Comparison of ENCODE assay signal across 8 cellular contexts in genomic region chr7:42931834-42932651, GRCh38. TPM values are rescaled to one million over a fixed set of nuclear protein-coding genes. Genes with fewer than 3 reads are reported as not detected.
A peak's percentile ranks its signal among the peaks of the same experiment; 100 is the strongest.
DNase-seq lines count a peak whose midpoint lies in the region; ATAC-seq and TF ChIP-seq lines count a peak whose summit lies in the region.

Gene MRPL32, plus strand, starts transcription at chr7:42932376. Its CDS starts 11 bp downstream, at chr7:42932387.
Gene PSMA2, minus strand, starts transcription at chr7:42932174. Its CDS starts 16 bp downstream, at chr7:42932158.

- H3K27me3 ChIP-seq in SK-N-SH (ENCODE audit: insufficient read depth) = no peaks in the 10 kb centered on the region

- peaks cover 85% of the 10 kb centered on the region for H3K79me2 ChIP-seq in SK-N-SH (ENCODE audit: insufficient read depth)

- peak within 1 kb of the TSS; percentile 81 for H3K4me2 ChIP-seq in SK-N-SH

- peak within 1 kb of the TSS; percentile 90 for H2AFZ ChIP-seq in SK-N-SH (ENCODE audit: low read depth)

- TF ChIP-seq RAD21 in SK-N-SH (IDR thresholded peaks at IDR 0.05; ENCODE audit: low read length) = no peak

- no peaks in the 10 kb centered on the region for H3K9me2 ChIP-seq in SK-N-SH

- WGBS in SK-N-SH (ENCODE audit: low lambda C conversion rate) = under 1% methylated on average over 53 of the region's 56 CpGs

- CTCF ChIA-PET in SK-N-SH (lab: Yijun Ruan, JAX) = interaction anchor here (0.7 to 7.8 kb wide), 15 partner anchors 9 to 989 kb away, joined by 3 to 81 read pairs (median 3); partner anchors contain the start of gene C7orf25

- peak; percentile 100 for ATAC-seq in HG02571 (IDR thresholded peaks at IDR 0.05; ENCODE audit: unreplicated experiment)

- POLR2A ChIA-PET in SK-N-SH (lab: Yijun Ruan, JAX) = interaction anchor here (0.6 to 1.8 kb wide), 10 partner anchors 10 to 994 kb away, joined by 3 to 8 read pairs (median 4); partner anchors contain the start of genes C7orf25, COA1 and UBE2D4

- H4K20me1 ChIP-seq in SK-N-SH (ENCODE audit: insufficient read depth) = peaks cover 29% of the 10 kb centered on the region

- TF ChIP-seq CTCF in SK-N-SH (IDR thresholded peaks at IDR 0.05) = no peak

- no peaks in the 10 kb centered on the region for H3K9me3 ChIP-seq in SK-N-SH

- peak within 1 kb of the TSS; percentile 71 to 80 for H3K27ac ChIP-seq in SK-N-SH (ENCODE audit: low read depth in 2 of 2, low read length in 1 of 2)

- H3K9ac ChIP-seq in SK-N-SH = peak within 1 kb of the TSS; percentile 93

- DNase-seq in GM04504 (ENCODE audit: low read depth) (peak; percentile 95), NCI-H1048 (lab: John Stamatoyannopoulos, UW) (peak; percentile 97), SK-N-SH (peak; percentile 95), germinal center (ENCODE audit: low spot score) (peak; percentile 98), non-pigmented ciliary epithelial cell (ENCODE audit: low read depth) (peak; percentile 93), superior temporal gyrus (ENCODE audit: extremely low spot score) (peak; percentile 99)
- DNase-seq in activated naive CD4-positive, alpha-beta T cell treated with anti-CD3 and anti-CD28 coated beads, Interleukin-2, amount 50 U/mL, for 16 hours = peak; percentile 95

- H3K4me1 ChIP-seq in SK-N-SH (ENCODE audit: control insufficient read depth in 1 of 2, insufficient read depth in 2 of 2, low read depth in 1 of 2, low read length in 1 of 2) = peaks cover 0 to 19% of the 10 kb centered on the region in 2 experiments; a peak in 2 of 4 replicates

- H3K4me3 ChIP-seq in SK-N-SH (ENCODE audit: low read depth in 2 of 2, low read length in 1 of 2) = peak within 1 kb of the TSS; percentile 97 to 99

- H3K36me3 ChIP-seq in SK-N-SH (replicated peaks in 1 of 2; ENCODE audit: control insufficient read depth in 1 of 2, insufficient read depth in 2 of 2, low read length in 1 of 2) = peaks cover 31% of the 10 kb centered on the region in 2 experiments

- no peak for TF ChIP-seq EP300 in SK-N-SH (IDR thresholded peaks at IDR 0.05; ENCODE audit: borderline replicate concordance in 1 of 2, low read depth in 1 of 2, low read length in 1 of 2)

- H3F3A ChIP-seq in SK-N-SH (replicated peaks; ENCODE audit: insufficient read depth) = no peaks in the 10 kb centered on the region

TF ChIP-seq in SK-N-SH, 30 proteins besides CTCF, POLR2A, EP300 and RAD21 (continues in another document):
- TF ChIP-seq FOXJ3 (CRISPR knock-in tag; IDR thresholded peaks at IDR 0.05) (no peak; the same call in 1 of the 2 replicates), YY1 (IDR thresholded peaks at IDR 0.05; ENCODE audit: low read depth) (peak; percentile 97), PBX3 (IDR thresholded peaks at IDR 0.05) (no peak), RCOR1 (IDR thresholded peaks at IDR 0.05; ENCODE audit: low read length) (no peak), USF1 (IDR thresholded peaks at IDR 0.05; ENCODE audit: borderline replicate concordance, low read depth) (no peak), REST (IDR thresholded peaks at IDR 0.05; ENCODE audit: low read depth, low read length) (peak; percentile 59; the same call in 1 of the 2 replicates), IRF3 (IDR thresholded peaks at IDR 0.05; ENCODE audit: low read depth, low read length) (no peak), ZBTB33 (IDR thresholded peaks at IDR 0.05; ENCODE audit: borderline replicate concordance, low read depth) (no peak), SIN3A (IDR thresholded peaks at IDR 0.05; ENCODE audit: borderline replicate concordance, low read depth, low read length) (peak; percentile 85; the same call in 1 of the 2 replicates), TCF12 (IDR thresholded peaks at IDR 0.05) (no peak; the same call in 1 of the 2 replicates), TEAD4 (IDR thresholded peaks at IDR 0.05; ENCODE audit: borderline replicate concordance, insufficient read depth) (no peak), NFIC (IDR thresholded peaks at IDR 0.05; ENCODE audit: borderline replicate concordance) (peak; percentile 5; the same call in 1 of the 2 replicates), RFX5 (IDR thresholded peaks at IDR 0.05; ENCODE audit: low read length) (no peak), POLR2AphosphoS5 (IDR thresholded peaks at IDR 0.05; ENCODE audit: low read depth, low read length) (peak; percentile 97), GATA2 (CRISPR knock-in tag; IDR thresholded peaks at IDR 0.05) (no peak), ELF1 (IDR thresholded peaks at IDR 0.05) (0 out of 2 replicates have a peak, but pooled peaks have one; percentile 22), NRF1 (IDR thresholded peaks at IDR 0.05; ENCODE audit: low read depth, low read length) (peak; percentile 99), MEF2A (IDR thresholded peaks at IDR 0.05; ENCODE audit: borderline replicate concordance, low read depth) (no peak), CHD2 (IDR thresholded peaks at IDR 0.05; ENCODE audit: low read length, partially characterized antibody) (peak; percentile 87), JUND (IDR thresholded peaks at IDR 0.05) (no peak), SMC3 (IDR thresholded peaks at IDR 0.05; ENCODE audit: low read depth, low read length) (no peak), FOSL2 (IDR thresholded peaks at IDR 0.05; ENCODE audit: borderline replicate concordance, low read depth) (no peak)

RNA-seq across cellular contexts. Expression of gene MRPL32, which starts in this region (rescaled TPM):
- 73.1 and 87.5 TPM in 2 replicates for polyA plus RNA-seq in SK-N-SH (2012; rRNA removed)
- 82.4 and 97.0 TPM in 2 replicates for polyA plus RNA-seq in SK-N-SH (2012; cell fraction: cytosol; rRNA removed)
- polyA plus RNA-seq in SK-N-SH (2012; cell fraction: nucleus; rRNA removed) = 86.2 and 137 TPM in 2 replicates

RNA-seq across cellular contexts. Expression of gene PSMA2, which starts in this region (rescaled TPM):
- polyA plus RNA-seq in SK-N-SH (2012; rRNA removed) = 101 and 132 TPM in 2 replicates
- 173 and 232 TPM in 2 replicates for polyA plus RNA-seq in SK-N-SH (2012; cell fraction: cytosol; rRNA removed)
- polyA plus RNA-seq in SK-N-SH (2012; cell fraction: nucleus; rRNA removed) = 30.5 and 55.1 TPM in 2 replicates

Comparison
In these comparisons a context has a peak if more than half of its experiments do, and no peak if none do; other contexts are left out.
1. Peak in every context shown above with its lines: DNase-seq, ATAC-seq, H3K4me3 ChIP-seq and H3K27ac ChIP-seq.